9 cellular contexts compared by ENCODE assay signal in the genomic region with DNA sequence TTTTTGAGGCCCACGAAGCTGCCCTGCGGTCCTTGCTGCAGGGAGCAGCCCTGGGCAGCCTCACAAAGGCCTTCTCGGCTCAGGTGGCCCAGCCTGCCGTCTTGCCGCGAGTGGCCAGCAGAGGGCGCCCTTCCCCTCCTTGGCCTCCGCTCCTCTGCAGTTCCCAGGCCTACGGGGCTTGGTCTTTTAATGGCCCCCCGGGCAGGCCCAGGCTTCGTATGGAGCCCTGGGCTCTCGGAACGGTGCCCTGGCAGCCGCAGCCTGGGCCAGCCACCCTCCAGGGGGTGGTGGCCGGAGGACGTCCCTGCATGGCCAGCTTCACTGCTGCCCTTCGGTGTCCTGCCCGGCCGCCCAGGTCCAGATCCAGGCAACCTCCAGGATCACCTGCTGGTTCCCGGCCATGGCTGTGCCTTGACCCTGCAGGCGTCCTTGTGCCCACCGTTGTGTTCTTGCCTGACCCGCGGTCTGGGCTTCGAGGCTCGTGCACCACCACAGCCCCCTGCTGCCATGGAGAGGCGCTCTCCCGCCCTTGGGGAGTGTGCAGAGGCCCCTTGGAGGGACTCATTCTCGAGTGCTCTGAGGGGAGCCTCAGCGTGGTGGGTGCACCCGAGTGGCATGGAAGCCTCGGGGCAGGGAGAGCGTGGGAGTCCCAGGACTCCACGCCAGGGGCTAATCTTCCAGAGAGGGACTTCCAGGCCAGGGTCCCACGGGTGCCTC.
A peak's percentile ranks its signal among the peaks of the same experiment; 100 is the strongest.
DNase-seq lines count a peak whose midpoint lies in the region; ATAC-seq and TF ChIP-seq lines count a peak whose summit lies in the region.
"Had no signal": no experiment of that assay in that cellular context is flagged by ENCODE, and none has a peak within 500 bp of the region (broad histone marks: within the 10 kb centered on the region; RNA-seq: fewer than 3 reads in every experiment).

No MANE protein-coding gene starts in this region.

- DNase-seq in DND-41 (peak; percentile 69), T-helper 9 cell (peak; percentile 76), astrocyte of the cerebellum (ENCODE audit: low read depth) (no peak), iPS-NIHi11 (ENCODE audit: low spot score) (peak; percentile 94)
- peak; percentile 51 to 80 (median 64) for DNase-seq in stimulated activated CD4-positive, alpha-beta T cell treated with anti-CD3 and anti-CD28 coated beads, Interleukin-1b, Interleukin-23, amount 100 ng/mL, for 24 hours (ENCODE audit: low read depth in 4 of 4, low spot score in 1 of 4)

- ATAC-seq in DND-41 (ENCODE audit: insufficient read depth, low read depth) = peak; percentile 86
- ATAC-seq in GM21360 (IDR thresholded peaks at IDR 0.05; ENCODE audit: unreplicated experiment) = no peak
- no peak for ATAC-seq in GM18519 (IDR thresholded peaks at IDR 0.05; ENCODE audit: low FRiP score, unreplicated experiment)

- H3K4me3 ChIP-seq in DND-41 (ENCODE audit: low read depth in 1 of 2, low read length in 2 of 2) (no peak overlapping the region), astrocyte of the cerebellum (ENCODE audit: low read depth, low read length) (no peak overlapping the region)
- H3K4me3 ChIP-seq: SJSA1 had no signal

- no peaks in the 10 kb centered on the region for H3K27me3 ChIP-seq in DND-41 (ENCODE audit: insufficient read depth, low read length, poor library complexity)
- H3K27me3 ChIP-seq: SJSA1 had no signal

- TF ChIP-seq CTCF in DND-41 (IDR thresholded peaks at IDR 0.05; ENCODE audit: borderline replicate concordance, extremely low read depth, low read length, poor library complexity, severe bottlenecking) (peak; percentile 93), LNCAP (IDR thresholded peaks at IDR 0.05) (peak; percentile 99), astrocyte of the cerebellum (IDR thresholded peaks at IDR 0.05; ENCODE audit: low read depth, low read length, missing control alignments) (peak; percentile 72)

- H3K4me2 ChIP-seq in DND-41 (ENCODE audit: insufficient read depth, low read length) = no peak overlapping the region

- H2AFZ ChIP-seq in DND-41 (ENCODE audit: low read depth, low read length) = no peak overlapping the region

- no peaks in the 10 kb centered on the region for H3K36me3 ChIP-seq in DND-41 (ENCODE audit: insufficient read depth, low read length)
- H3K36me3 ChIP-seq: SJSA1 had no signal

- no peaks in the 10 kb centered on the region for H3K79me2 ChIP-seq in DND-41 (ENCODE audit: insufficient read depth, low read length)

- no peak overlapping the region for H3K27ac ChIP-seq in DND-41 (ENCODE audit: low read length)
- H3K27ac ChIP-seq: SJSA1 had no signal

- H4K20me1 ChIP-seq in DND-41 (ENCODE audit: insufficient read depth, low read length) = no peaks in the 10 kb centered on the region; the same call in 1 of the 2 replicates

- no peak overlapping the region for H3K9ac ChIP-seq in DND-41 (ENCODE audit: low read depth, low read length)

- in situ Hi-C loops in astrocyte of the cerebellum (cut with HindIII; ENCODE audit: low sequenced_read_pairs) = no loop called here

- no peaks in the 10 kb centered on the region for H3K9me3 ChIP-seq in DND-41 (ENCODE audit: insufficient read depth, low read length, severe bottlenecking)
- H3K9me3 ChIP-seq: SJSA1 had no signal

- no peaks in the 10 kb centered on the region for H3K4me1 ChIP-seq in DND-41 (ENCODE audit: insufficient read depth, low read length)
- H3K4me1 ChIP-seq: SJSA1 had no signal
